Comparison of ENCODE assay signal across 8 cellular contexts in genomic region chr17:30970757-30971567, GRCh38. TPM values are rescaled to one million over a fixed set of nuclear protein-coding genes. Genes with fewer than 3 reads are reported as not detected.
DNase-seq lines count a peak whose midpoint lies in the region; ATAC-seq and TF ChIP-seq lines count a peak whose summit lies in the region.

RNF135 (plus strand) TSS chr17:30971039; CDS start chr17:30971074, 35 bp downstream.

- H3T11ph ChIP-seq in H9 (ENCODE audit: low read length): peak within 1 kb of the TSS; percentile 82

- intact Hi-C loops in activated B cell treated with CpG ODN at 0.5 μM for 24 hours (cut with micrococcal nuclease): loop anchor here (1.0 to 5.0 kb wide), 7 partner anchors 10 to 336 kb away; partner anchors contain the start of genes ATAD5 and TEFM

- H4K8ac ChIP-seq in H9 (replicated peaks; ENCODE audit: insufficient read length, low read depth, low read length): no peak within 1 kb of the TSS

- H2BK15ac ChIP-seq in H9 (ENCODE audit: low read depth, low read length): no peak within 1 kb of the TSS

- no peaks in the 10 kb centered on the region for H3K79me2 ChIP-seq in H9 (ENCODE audit: insufficient read depth, low read length)

- peak; percentile 67 for ATAC-seq in activated B cell treated with CpG ODN at 0.5 μM for 24 hours (ENCODE audit: low read depth)

- CTCF ChIA-PET in activated B cell treated with CpG ODN at 0.5 μM for 24 hours (lab: Charles Lee): interaction anchor here (1.1 to 1.6 kb wide), 3 partner anchors 11 to 64 kb away, joined by 3 to 5 read pairs (median 3); partner anchors contain the start of gene TEFM

- peak within 1 kb of the TSS; percentile 95 for H3K4me3 ChIP-seq in NB4 (ENCODE audit: low read depth, low read length)

- no peak within 1 kb of the TSS for H2BK20ac ChIP-seq in H9 (ENCODE audit: low read depth, low read length, poor library complexity, severe bottlenecking)

- no peak within 1 kb of the TSS for H3K56ac ChIP-seq in H9 (ENCODE audit: insufficient read length, low read depth, low read length)

- H3K23me2 ChIP-seq in H9 (ENCODE audit: insufficient read length, low read depth, low read length, poor library complexity, severe bottlenecking): peaks cover 9% of the 10 kb centered on the region

- no CpG with 5 or more reads among the region's 70 CpGs for WGBS in H9 (ENCODE audit: extremely low coverage, insufficient read length, low lambda C conversion rate)

- no peak within 1 kb of the TSS for H4K5ac ChIP-seq in H9 (ENCODE audit: insufficient read length, low read depth, low read length)

- H3K9me3 Mint-ChIP-seq in H9: peaks cover 8 to 10% of the 10 kb centered on the region in 2 experiments
- peaks cover 2% of the 10 kb centered on the region for H3K9me3 Mint-ChIP-seq in activated B cell treated with CpG ODN at 0.5 μM for 24 hours

- no peak within 1 kb of the TSS for H3K4ac ChIP-seq in H9 (ENCODE audit: low read depth, low read length)

- DNase-seq in G401 (ENCODE audit: low spot score): peak; percentile 84
- DNase-seq in H9: peak; percentile 92
- peak; percentile 90 for DNase-seq in NB4 (ENCODE audit: low read depth)
- peak; percentile 74 for DNase-seq in activated B cell treated with CpG ODN at 0.5 μM for 24 hours
- DNase-seq in caudate nucleus (lab: John Stamatoyannopoulos, UW): peak in 46 of 61 donors; percentile 18 to 75 (median 44)
- peak; percentile 81 for DNase-seq in iris pigment epithelial cell (ENCODE audit: low read depth)
- peak; percentile 21 to 62 for DNase-seq in stimulated activated CD4-positive, alpha-beta T cell treated with anti-CD3 and anti-CD28 coated beads, Interleukin-12 subunit alpha, Interleukin-12 subunit beta, amount 100 ng/mL, for 24 hours (ENCODE audit: low read depth in 2 of 2)
- no peak for DNase-seq in NCI-H2081 treated with DMSO at 0.1 percent for 48 hours (lab: John Stamatoyannopoulos, UW)

- no peaks in the 10 kb centered on the region for H3K9me3 ChIP-seq in H9 (ENCODE audit: control insufficient read depth, low read depth, low read length)

- H3K4me1 ChIP-seq in H9 (ENCODE audit: insufficient read depth, low read length): peaks cover 3% of the 10 kb centered on the region; the same call in 1 of the 2 replicates

- peak within 1 kb of the TSS; percentile 68; the same call in 1 of the 2 replicates for H3K14ac ChIP-seq in H9 (ENCODE audit: insufficient read depth, low read length)

- no peak within 1 kb of the TSS for H3K23ac ChIP-seq in H9 (ENCODE audit: insufficient read length, low read depth, low read length)

- TF ChIP-seq CTCF in H9 (conservative IDR thresholded peaks at IDR 0.05) (peak; percentile 54; the same call in 2 of the 3 replicates), NB4 (IDR thresholded peaks at IDR 0.05; ENCODE audit: low read depth, low read length) (no peak), activated B cell treated with CpG ODN at 0.5 μM for 24 hours (IDR thresholded peaks at IDR 0.05) (no peak)

- H2BK5ac ChIP-seq in H9 (ENCODE audit: insufficient read length, low read length): no peak within 1 kb of the TSS

- peak; percentile 73 for TF ChIP-seq POLR2A in NB4 (IDR thresholded peaks at IDR 0.05; ENCODE audit: extremely low read depth, insufficient read length)

- H3K27ac Mint-ChIP-seq in H9 (peak within 1 kb of the TSS; percentile 98 to 99 (median 98)), activated B cell treated with CpG ODN at 0.5 μM for 24 hours (peak within 1 kb of the TSS; percentile 98)

- H3K4me2 ChIP-seq in H9 (ENCODE audit: insufficient read depth, insufficient read length, low read length): peak within 1 kb of the TSS; percentile 92

- no peak within 1 kb of the TSS for H2AK5ac ChIP-seq in H9 (ENCODE audit: insufficient read length, low read length)

- H3K18ac ChIP-seq in H9 (ENCODE audit: insufficient read length, low read depth, low read length): peak within 1 kb of the TSS; percentile 63

- no peak within 1 kb of the TSS for H3K27ac ChIP-seq in H9 (ENCODE audit: insufficient read length, low read depth, low read length)
- H3K27ac ChIP-seq in caudate nucleus (ENCODE audit: low read depth, low read length): peak within 1 kb of the TSS; percentile 91

- H2BK120ac ChIP-seq in H9 (ENCODE audit: low read depth, low read length, poor library complexity, severe bottlenecking): peak within 1 kb of the TSS; percentile 40

- H2BK12ac ChIP-seq in H9 (ENCODE audit: insufficient read length, low read depth, low read length): no peak within 1 kb of the TSS

- POLR2A ChIA-PET in activated B cell treated with CpG ODN at 0.5 μM for 24 hours (lab: Charles Lee): interaction anchor here (0.5 to 5.7 kb wide), 18 partner anchors 11 to 168 kb away, joined by 3 to 121 read pairs (median 8); partner anchors contain the start of genes ADAP2, CRLF3 and TEFM

- H4K91ac ChIP-seq in H9 (ENCODE audit: insufficient read length, low read depth, low read length): no peak within 1 kb of the TSS

- H3K27me3 Mint-ChIP-seq in H9 (ENCODE audit: low read depth): peaks cover 5% of the 10 kb centered on the region; the same call in 1 of the 2 replicates
- H3K27me3 Mint-ChIP-seq in activated B cell treated with CpG ODN at 0.5 μM for 24 hours: no peaks in the 10 kb centered on the region

- H3K36me3 Mint-ChIP-seq in H9 (ENCODE audit: insufficient read depth in 1 of 3, low read depth in 3 of 3) (peaks cover 15 to 27% (median 19%) of the 10 kb centered on the region in 3 experiments), activated B cell treated with CpG ODN at 0.5 μM for 24 hours (ENCODE audit: low read depth) (peaks cover 18% of the 10 kb centered on the region)

- H3K9ac ChIP-seq in H9 (ENCODE audit: extremely low read depth, insufficient read length, low read length): peak within 1 kb of the TSS; percentile 48

- H3K4me3 Mint-ChIP-seq in H9 (peak within 1 kb of the TSS; percentile 85 to 95), activated B cell treated with CpG ODN at 0.5 μM for 24 hours (peak within 1 kb of the TSS; percentile 97)

- H4K20me1 ChIP-seq in H9 (ENCODE audit: control insufficient read depth, insufficient read depth, insufficient read length): no peaks in the 10 kb centered on the region

- peak within 1 kb of the TSS; percentile 95 for H2AFZ ChIP-seq in H9 (ENCODE audit: low read length)

- peaks cover 3% of the 10 kb centered on the region for H3K79me1 ChIP-seq in H9 (ENCODE audit: insufficient read depth, low read depth, low read length, poor library complexity, severe bottlenecking)

- no peaks in the 10 kb centered on the region; the same call in 1 of the 2 replicates for H3K27me3 ChIP-seq in H9 (ENCODE audit: insufficient read depth, low read length)

- in situ Hi-C loops in G401 (cut with HindIII; ENCODE audit: low sequenced_read_pairs): no loop called here

- H3K4me1 Mint-ChIP-seq in H9 (peaks cover 10 to 17% of the 10 kb centered on the region in 2 experiments), activated B cell treated with CpG ODN at 0.5 μM for 24 hours (peaks cover 65% of the 10 kb centered on the region)

RNA-seq across cellular contexts. Expression of gene RNF135, which starts in this region (rescaled TPM):
- total RNA-seq in G401 (2014; rRNA removed; shearing (Covaris generic)): 1.2 TPM in 2 replicates
- total RNA-seq in H9 (2021): 8.0 TPM in 2 replicates
- 16.7 and 18.5 TPM in 2 replicates for total RNA-seq in activated B cell treated with CpG ODN at 0.5 μM for 24 hours
